Comparison of ENCODE assay signal across 1 cellular context in the genomic region with DNA sequence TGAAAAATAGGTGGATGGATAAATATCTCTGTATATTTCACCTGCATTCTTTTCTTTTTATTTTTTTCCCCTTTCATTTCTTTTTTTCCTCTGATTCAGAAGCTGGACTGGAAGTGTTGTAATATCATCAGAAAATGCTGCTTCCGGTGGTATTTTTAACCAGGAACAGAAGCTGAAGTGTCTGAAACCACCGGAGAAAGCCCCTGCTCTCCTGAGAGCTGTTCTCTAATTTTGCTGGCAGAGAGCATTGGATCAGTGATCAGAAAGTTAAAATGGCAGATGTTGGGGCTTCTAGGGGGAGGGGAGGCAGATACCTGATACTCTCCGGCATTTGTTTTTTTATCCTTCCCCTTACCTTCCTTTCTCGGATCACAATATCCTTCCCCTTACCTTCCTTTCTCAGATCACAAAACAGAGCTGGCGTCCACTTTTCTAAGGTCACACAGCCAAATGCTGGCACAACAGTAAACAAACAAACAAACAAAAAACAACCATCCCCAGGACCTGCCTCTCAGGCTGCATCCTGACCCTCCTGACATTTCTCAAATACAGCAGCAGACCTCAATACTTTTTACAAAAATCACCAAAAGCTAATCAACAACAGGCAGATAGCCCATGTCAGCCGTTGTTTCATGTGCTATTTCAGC.
A peak's percentile ranks its signal among the peaks of the same experiment; 100 is the strongest.
TF ChIP-seq lines count a peak whose summit lies in the region.

No MANE protein-coding gene starts in this region.

TF ChIP-seq in HepG2, 621 proteins besides CTCF, POLR2A, EP300 and RAD21 (continued from another document and continues in another):
- TF ChIP-seq, protein P1, sequence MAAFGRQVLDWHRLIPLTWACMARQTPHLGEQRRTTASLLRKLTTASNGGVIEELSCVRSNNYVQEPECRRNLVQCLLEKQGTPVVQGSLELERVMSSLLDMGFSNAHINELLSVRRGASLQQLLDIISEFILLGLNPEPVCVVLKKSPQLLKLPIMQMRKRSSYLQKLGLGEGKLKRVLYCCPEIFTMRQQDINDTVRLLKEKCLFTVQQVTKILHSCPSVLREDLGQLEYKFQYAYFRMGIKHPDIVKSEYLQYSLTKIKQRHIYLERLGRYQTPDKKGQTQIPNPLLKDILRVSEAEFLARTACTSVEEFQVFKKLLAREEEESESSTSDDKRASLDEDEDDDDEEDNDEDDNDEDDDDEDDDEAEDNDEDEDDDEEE (CRISPR knock-in tag; IDR thresholded peaks at IDR 0.05): no peak
- TF ChIP-seq KDM4B (CRISPR knock-in tag; IDR thresholded peaks at IDR 0.05) (no peak), ZNF772 (CRISPR knock-in tag; IDR thresholded peaks at IDR 0.05) (0 out of 2 replicates have a peak, but pooled peaks have one; percentile 20), ZNF343 (CRISPR knock-in tag; IDR thresholded peaks at IDR 0.05) (no peak), MAFG (CRISPR knock-in tag; IDR thresholded peaks at IDR 0.05) (no peak), ATM (IDR thresholded peaks at IDR 0.05; ENCODE audit: borderline replicate concordance) (no peak), TMF1 (CRISPR knock-in tag; IDR thresholded peaks at IDR 0.05; ENCODE audit: low read depth) (no peak), BRD4 (CRISPR knock-in tag; IDR thresholded peaks at IDR 0.05) (0 out of 2 replicates have a peak, but pooled peaks have one; percentile 16), SMAD1 (CRISPR knock-in tag; IDR thresholded peaks at IDR 0.05; ENCODE audit: borderline replicate concordance, low read depth) (no peak), HDAC1 (CRISPR knock-in tag; IDR thresholded peaks at IDR 0.05) (no peak), ZKSCAN8 (CRISPR knock-in tag; IDR thresholded peaks at IDR 0.05; ENCODE audit: borderline replicate concordance) (no peak), MYNN (CRISPR knock-in tag; IDR thresholded peaks at IDR 0.05; ENCODE audit: low read depth) (no peak), CC2D1A (CRISPR knock-in tag; IDR thresholded peaks at IDR 0.05) (no peak), RFX1 (IDR thresholded peaks at IDR 0.05) (peak; percentile 9; the same call in 1 of the 2 replicates), MAFF (IDR thresholded peaks at IDR 0.05; ENCODE audit: low read depth, low read length) (no peak), ZNF724P (CRISPR knock-in tag; IDR thresholded peaks at IDR 0.05; ENCODE audit: borderline replicate concordance) (no peak), FOXK1 (CRISPR knock-in tag; IDR thresholded peaks at IDR 0.05; ENCODE audit: borderline replicate concordance, low read depth) (no peak), ZNF530 (CRISPR knock-in tag; IDR thresholded peaks at IDR 0.05; ENCODE audit: low read depth) (no peak), ZNF841 (CRISPR knock-in tag; IDR thresholded peaks at IDR 0.05; ENCODE audit: borderline replicate concordance) (no peak), NFE2L1 (CRISPR knock-in tag; IDR thresholded peaks at IDR 0.05; ENCODE audit: borderline replicate concordance) (no peak), CCDC6 (CRISPR knock-in tag; IDR thresholded peaks at IDR 0.05) (no peak), ZNF543 (CRISPR knock-in tag; IDR thresholded peaks at IDR 0.05) (no peak), GATAD1 (CRISPR knock-in tag; IDR thresholded peaks at IDR 0.05) (no peak), SALL1 (CRISPR knock-in tag; IDR thresholded peaks at IDR 0.05) (peak; percentile 22; the same call in 1 of the 2 replicates), RBM39 (IDR thresholded peaks at IDR 0.05; ENCODE audit: low read depth, low read length, poor library complexity, severe bottlenecking) (no peak), HMGA1 (CRISPR knock-in tag; conservative IDR thresholded peaks at IDR 0.05) (no peak)
- TF ChIP-seq, protein P2, sequence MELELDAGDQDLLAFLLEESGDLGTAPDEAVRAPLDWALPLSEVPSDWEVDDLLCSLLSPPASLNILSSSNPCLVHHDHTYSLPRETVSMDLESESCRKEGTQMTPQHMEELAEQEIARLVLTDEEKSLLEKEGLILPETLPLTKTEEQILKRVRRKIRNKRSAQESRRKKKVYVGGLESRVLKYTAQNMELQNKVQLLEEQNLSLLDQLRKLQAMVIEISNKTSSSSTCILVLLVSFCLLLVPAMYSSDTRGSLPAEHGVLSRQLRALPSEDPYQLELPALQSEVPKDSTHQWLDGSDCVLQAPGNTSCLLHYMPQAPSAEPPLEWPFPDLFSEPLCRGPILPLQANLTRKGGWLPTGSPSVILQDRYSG (CRISPR knock-in tag; IDR thresholded peaks at IDR 0.05): no peak
- TF ChIP-seq, protein P3, sequence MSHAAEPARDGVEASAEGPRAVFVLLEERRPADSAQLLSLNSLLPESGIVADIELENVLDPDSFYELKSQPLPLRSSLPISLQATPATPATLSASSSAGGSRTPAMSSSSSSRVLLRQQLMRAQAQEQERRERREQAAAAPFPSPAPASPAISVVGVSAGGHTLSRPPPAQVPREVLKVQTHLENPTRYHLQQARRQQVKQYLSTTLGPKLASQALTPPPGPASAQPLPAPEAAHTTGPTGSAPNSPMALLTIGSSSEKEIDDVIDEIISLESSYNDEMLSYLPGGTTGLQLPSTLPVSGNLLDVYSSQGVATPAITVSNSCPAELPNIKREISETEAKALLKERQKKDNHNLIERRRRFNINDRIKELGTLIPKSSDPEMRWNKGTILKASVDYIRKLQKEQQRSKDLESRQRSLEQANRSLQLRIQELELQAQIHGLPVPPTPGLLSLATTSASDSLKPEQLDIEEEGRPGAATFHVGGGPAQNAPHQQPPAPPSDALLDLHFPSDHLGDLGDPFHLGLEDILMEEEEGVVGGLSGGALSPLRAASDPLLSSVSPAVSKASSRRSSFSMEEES (CRISPR knock-in tag; IDR thresholded peaks at IDR 0.05): no peak
- TF ChIP-seq, protein P4, sequence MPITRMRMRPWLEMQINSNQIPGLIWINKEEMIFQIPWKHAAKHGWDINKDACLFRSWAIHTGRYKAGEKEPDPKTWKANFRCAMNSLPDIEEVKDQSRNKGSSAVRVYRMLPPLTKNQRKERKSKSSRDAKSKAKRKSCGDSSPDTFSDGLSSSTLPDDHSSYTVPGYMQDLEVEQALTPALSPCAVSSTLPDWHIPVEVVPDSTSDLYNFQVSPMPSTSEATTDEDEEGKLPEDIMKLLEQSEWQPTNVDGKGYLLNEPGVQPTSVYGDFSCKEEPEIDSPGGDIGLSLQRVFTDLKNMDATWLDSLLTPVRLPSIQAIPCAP (CRISPR knock-in tag; IDR thresholded peaks at IDR 0.05; ENCODE audit: low read depth): no peak
- TF ChIP-seq, protein P5, sequence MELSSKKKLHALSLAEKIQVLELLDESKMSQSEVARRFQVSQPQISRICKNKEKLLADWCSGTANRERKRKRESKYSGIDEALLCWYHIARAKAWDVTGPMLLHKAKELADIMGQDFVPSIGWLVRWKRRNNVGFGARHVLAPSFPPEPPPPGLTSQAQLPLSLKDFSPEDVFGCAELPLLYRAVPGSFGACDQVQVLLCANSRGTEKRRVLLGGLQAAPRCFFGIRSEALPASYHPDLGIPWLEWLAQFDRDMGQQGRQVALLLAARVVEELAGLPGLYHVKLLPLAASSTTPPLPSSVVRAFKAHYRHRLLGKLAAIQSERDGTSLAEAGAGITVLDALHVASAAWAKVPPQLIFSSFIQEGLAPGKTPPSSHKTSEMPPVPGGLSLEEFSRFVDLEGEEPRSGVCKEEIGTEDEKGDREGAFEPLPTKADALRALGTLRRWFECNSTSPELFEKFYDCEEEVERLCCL (CRISPR knock-in tag; IDR thresholded peaks at IDR 0.05; ENCODE audit: borderline replicate concordance): no peak
- TF ChIP-seq, protein P6, sequence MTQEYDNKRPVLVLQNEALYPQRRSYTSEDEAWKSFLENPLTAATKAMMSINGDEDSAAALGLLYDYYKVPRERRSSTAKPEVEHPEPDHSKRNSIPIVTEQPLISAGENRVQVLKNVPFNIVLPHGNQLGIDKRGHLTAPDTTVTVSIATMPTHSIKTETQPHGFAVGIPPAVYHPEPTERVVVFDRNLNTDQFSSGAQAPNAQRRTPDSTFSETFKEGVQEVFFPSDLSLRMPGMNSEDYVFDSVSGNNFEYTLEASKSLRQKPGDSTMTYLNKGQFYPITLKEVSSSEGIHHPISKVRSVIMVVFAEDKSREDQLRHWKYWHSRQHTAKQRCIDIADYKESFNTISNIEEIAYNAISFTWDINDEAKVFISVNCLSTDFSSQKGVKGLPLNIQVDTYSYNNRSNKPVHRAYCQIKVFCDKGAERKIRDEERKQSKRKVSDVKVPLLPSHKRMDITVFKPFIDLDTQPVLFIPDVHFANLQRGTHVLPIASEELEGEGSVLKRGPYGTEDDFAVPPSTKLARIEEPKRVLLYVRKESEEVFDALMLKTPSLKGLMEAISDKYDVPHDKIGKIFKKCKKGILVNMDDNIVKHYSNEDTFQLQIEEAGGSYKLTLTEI (CRISPR knock-in tag; conservative IDR thresholded peaks at IDR 0.05): no peak
- TF ChIP-seq, protein P7, sequence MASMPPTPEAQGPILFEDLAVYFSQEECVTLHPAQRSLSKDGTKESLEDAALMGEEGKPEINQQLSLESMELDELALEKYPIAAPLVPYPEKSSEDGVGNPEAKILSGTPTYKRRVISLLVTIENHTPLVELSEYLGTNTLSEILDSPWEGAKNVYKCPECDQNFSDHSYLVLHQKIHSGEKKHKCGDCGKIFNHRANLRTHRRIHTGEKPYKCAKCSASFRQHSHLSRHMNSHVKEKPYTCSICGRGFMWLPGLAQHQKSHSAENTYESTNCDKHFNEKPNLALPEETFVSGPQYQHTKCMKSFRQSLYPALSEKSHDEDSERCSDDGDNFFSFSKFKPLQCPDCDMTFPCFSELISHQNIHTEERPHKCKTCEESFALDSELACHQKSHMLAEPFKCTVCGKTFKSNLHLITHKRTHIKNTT (CRISPR knock-in tag; IDR thresholded peaks at IDR 0.05): no peak
- TF ChIP-seq, protein P8, sequence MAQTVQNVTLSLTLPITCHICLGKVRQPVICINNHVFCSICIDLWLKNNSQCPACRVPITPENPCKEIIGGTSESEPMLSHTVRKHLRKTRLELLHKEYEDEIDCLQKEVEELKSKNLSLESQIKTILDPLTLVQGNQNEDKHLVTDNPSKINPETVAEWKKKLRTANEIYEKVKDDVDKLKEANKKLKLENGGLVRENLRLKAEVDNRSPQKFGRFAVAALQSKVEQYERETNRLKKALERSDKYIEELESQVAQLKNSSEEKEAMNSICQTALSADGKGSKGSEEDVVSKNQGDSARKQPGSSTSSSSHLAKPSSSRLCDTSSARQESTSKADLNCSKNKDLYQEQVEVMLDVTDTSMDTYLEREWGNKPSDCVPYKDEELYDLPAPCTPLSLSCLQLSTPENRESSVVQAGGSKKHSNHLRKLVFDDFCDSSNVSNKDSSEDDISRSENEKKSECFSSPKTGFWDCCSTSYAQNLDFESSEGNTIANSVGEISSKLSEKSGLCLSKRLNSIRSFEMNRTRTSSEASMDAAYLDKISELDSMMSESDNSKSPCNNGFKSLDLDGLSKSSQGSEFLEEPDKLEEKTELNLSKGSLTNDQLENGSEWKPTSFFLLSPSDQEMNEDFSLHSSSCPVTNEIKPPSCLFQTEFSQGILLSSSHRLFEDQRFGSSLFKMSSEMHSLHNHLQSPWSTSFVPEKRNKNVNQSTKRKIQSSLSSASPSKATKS (CRISPR knock-in tag; IDR thresholded peaks at IDR 0.05): no peak
- TF ChIP-seq, protein P9, sequence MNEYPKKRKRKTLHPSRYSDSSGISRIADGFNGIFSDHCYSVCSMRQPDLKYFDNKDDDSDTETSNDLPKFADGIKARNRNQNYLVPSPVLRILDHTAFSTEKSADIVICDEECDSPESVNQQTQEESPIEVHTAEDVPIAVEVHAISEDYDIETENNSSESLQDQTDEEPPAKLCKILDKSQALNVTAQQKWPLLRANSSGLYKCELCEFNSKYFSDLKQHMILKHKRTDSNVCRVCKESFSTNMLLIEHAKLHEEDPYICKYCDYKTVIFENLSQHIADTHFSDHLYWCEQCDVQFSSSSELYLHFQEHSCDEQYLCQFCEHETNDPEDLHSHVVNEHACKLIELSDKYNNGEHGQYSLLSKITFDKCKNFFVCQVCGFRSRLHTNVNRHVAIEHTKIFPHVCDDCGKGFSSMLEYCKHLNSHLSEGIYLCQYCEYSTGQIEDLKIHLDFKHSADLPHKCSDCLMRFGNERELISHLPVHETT (CRISPR knock-in tag; conservative IDR thresholded peaks at IDR 0.05): no peak
- TF ChIP-seq, protein P10, sequence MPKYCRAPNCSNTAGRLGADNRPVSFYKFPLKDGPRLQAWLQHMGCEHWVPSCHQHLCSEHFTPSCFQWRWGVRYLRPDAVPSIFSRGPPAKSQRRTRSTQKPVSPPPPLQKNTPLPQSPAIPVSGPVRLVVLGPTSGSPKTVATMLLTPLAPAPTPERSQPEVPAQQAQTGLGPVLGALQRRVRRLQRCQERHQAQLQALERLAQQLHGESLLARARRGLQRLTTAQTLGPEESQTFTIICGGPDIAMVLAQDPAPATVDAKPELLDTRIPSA (CRISPR knock-in tag; IDR thresholded peaks at IDR 0.05; ENCODE audit: borderline replicate concordance): no peak
- TF ChIP-seq, protein P11, sequence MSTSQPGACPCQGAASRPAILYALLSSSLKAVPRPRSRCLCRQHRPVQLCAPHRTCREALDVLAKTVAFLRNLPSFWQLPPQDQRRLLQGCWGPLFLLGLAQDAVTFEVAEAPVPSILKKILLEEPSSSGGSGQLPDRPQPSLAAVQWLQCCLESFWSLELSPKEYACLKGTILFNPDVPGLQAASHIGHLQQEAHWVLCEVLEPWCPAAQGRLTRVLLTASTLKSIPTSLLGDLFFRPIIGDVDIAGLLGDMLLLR (CRISPR knock-in tag; IDR thresholded peaks at IDR 0.05): no peak
- TF ChIP-seq, protein P12, sequence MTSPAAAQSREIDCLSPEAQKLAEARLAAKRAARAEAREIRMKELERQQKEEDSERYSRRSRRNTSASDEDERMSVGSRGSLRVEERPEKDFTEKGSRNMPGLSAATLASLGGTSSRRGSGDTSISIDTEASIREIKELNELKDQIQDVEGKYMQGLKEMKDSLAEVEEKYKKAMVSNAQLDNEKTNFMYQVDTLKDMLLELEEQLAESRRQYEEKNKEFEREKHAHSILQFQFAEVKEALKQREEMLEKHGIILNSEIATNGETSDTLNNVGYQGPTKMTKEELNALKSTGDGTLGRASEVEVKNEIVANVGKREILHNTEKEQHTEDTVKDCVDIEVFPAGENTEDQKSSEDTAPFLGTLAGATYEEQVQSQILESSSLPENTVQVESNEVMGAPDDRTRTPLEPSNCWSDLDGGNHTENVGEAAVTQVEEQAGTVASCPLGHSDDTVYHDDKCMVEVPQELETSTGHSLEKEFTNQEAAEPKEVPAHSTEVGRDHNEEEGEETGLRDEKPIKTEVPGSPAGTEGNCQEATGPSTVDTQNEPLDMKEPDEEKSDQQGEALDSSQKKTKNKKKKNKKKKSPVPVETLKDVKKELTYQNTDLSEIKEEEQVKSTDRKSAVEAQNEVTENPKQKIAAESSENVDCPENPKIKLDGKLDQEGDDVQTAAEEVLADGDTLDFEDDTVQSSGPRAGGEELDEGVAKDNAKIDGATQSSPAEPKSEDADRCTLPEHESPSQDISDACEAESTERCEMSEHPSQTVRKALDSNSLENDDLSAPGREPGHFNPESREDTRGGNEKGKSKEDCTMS (CRISPR knock-in tag; conservative IDR thresholded peaks at IDR 0.05): no peak
- TF ChIP-seq, protein P13, sequence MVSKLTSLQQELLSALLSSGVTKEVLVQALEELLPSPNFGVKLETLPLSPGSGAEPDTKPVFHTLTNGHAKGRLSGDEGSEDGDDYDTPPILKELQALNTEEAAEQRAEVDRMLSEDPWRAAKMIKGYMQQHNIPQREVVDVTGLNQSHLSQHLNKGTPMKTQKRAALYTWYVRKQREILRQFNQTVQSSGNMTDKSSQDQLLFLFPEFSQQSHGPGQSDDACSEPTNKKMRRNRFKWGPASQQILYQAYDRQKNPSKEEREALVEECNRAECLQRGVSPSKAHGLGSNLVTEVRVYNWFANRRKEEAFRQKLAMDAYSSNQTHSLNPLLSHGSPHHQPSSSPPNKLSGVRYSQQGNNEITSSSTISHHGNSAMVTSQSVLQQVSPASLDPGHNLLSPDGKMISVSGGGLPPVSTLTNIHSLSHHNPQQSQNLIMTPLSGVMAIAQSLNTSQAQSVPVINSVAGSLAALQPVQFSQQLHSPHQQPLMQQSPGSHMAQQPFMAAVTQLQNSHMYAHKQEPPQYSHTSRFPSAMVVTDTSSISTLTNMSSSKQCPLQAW (CRISPR knock-in tag; IDR thresholded peaks at IDR 0.05): no peak
